ENCODE assay signal across 9 cellular contexts in genomic region chr20:62595491-62595890, GRCh38. TPM values are rescaled to one million over a fixed set of nuclear protein-coding genes. Genes with fewer than 3 reads are reported as not detected.
DNase-seq lines count a peak whose midpoint lies in the region; ATAC-seq and TF ChIP-seq lines count a peak whose summit lies in the region.
"Had no signal": no experiment of that assay in that cellular context is flagged by ENCODE, and none has a peak within 500 bp of the region (broad histone marks: within the 10 kb centered on the region; RNA-seq: fewer than 3 reads in every experiment).

No MANE protein-coding gene starts in this region.

- DNase-seq in T-helper 2 cell treated with Interferon-gamma antibody and Interleukin-4, amounts not matched to agents 5 μg/mL and 100 μg/mL, for 36 hours (ENCODE audit: low spot score): peak; percentile 26
- DNase-seq in T-helper 2 cell: no peak
- DNase-seq in RWPE1 (ENCODE audit: low spot score): peak; percentile 96
- peak; percentile 13 for DNase-seq in fibroblast of the conjunctiva (ENCODE audit: low read depth)
- DNase-seq in prostate gland (ENCODE audit: low spot score): no peak
- DNase-seq in stimulated activated CD4-positive, alpha-beta T cell treated with anti-CD3 and anti-CD28 coated beads, Interleukin-4, amount 100 ng/mL, for 1 hour: no peak
- DNase-seq: retina had no signal

- H3K27me3 ChIP-seq in prostate gland (replicated peaks; ENCODE audit: insufficient read depth): peaks cover 9% of the 10 kb centered on the region

- H3K4me1 ChIP-seq in prostate gland (replicated peaks): no peaks in the 10 kb centered on the region

- ATAC-seq in HG03196 (IDR thresholded peaks at IDR 0.05; ENCODE audit: unreplicated experiment): no peak
- ATAC-seq in HG03439 (IDR thresholded peaks at IDR 0.05; ENCODE audit: unreplicated experiment): no peak

- CTCF ChIA-PET in RWPE1 (lab: Yijun Ruan, JAX): no interaction called here

- H3K36me3 Mint-ChIP-seq in T-helper 2 cell treated with Interferon-gamma antibody and Interleukin-4, amounts not matched to agents 5 μg/mL and 100 μg/mL, for 36 hours (ENCODE audit: low read depth): no peaks in the 10 kb centered on the region

- H3K4me3 Mint-ChIP-seq in T-helper 2 cell treated with Interferon-gamma antibody and Interleukin-4, amounts not matched to agents 5 μg/mL and 100 μg/mL, for 36 hours: no peak overlapping the region

- peak overlapping the region; percentile 55 for H3K27ac ChIP-seq in RWPE1
- H3K27ac ChIP-seq in prostate gland: no peak overlapping the region

- 19% methylated on average over 15 of the region's 15 CpGs for WGBS in prostate gland

- H3K9me3 Mint-ChIP-seq in T-helper 2 cell treated with Interferon-gamma antibody and Interleukin-4, amounts not matched to agents 5 μg/mL and 100 μg/mL, for 36 hours: no peaks in the 10 kb centered on the region

- H3K27me3 Mint-ChIP-seq in T-helper 2 cell treated with Interferon-gamma antibody and Interleukin-4, amounts not matched to agents 5 μg/mL and 100 μg/mL, for 36 hours (ENCODE audit: low read depth): peaks cover 27% of the 10 kb centered on the region

- POLR2A ChIA-PET in RWPE1 (lab: Yijun Ruan, JAX; ENCODE audit: low non-redundant PET): no interaction called here

- H3K36me3 ChIP-seq in prostate gland: no peaks in the 10 kb centered on the region

- intact Hi-C loops in prostate gland (cut with DNase I): no loop called here

- peak; percentile 32 for TF ChIP-seq POLR2A in prostate gland (IDR thresholded peaks at IDR 0.05)

- H3K4me3 ChIP-seq in prostate gland: no peak overlapping the region

- TF ChIP-seq CTCF in RWPE1 (conservative IDR thresholded peaks at IDR 0.05; ENCODE audit: low read depth) (no peak), prostate gland (IDR thresholded peaks at IDR 0.05) (no peak)

- H3K4me1 Mint-ChIP-seq in T-helper 2 cell treated with Interferon-gamma antibody and Interleukin-4, amounts not matched to agents 5 μg/mL and 100 μg/mL, for 36 hours (ENCODE audit: low read depth): peaks cover 25% of the 10 kb centered on the region

- no peak overlapping the region for H3K27ac Mint-ChIP-seq in T-helper 2 cell treated with Interferon-gamma antibody and Interleukin-4, amounts not matched to agents 5 μg/mL and 100 μg/mL, for 36 hours

- H3K9me3 ChIP-seq in prostate gland: no peaks in the 10 kb centered on the region

RNA-seq across cellular contexts. Expression of gene SLCO4A1, which starts 46.8 kb away (rescaled TPM):
- 10 to 100 TPM in 1 of 2 donors, 1 to 10 TPM in 1; 4.5 to 12.3 TPM for total RNA-seq in prostate gland

Comparison
In these comparisons a context has a peak if more than half of its experiments do, and no peak if none do; other contexts are left out.
1. DNase-seq: peak in T-helper 2 cell treated with Interferon-gamma antibody and Interleukin-4, amounts not matched to agents 5 μg/mL and 100 μg/mL, for 36 hours (single experiment), RWPE1 (single experiment) and fibroblast of the conjunctiva (single experiment); none in T-helper 2 cell (0 of 5), prostate gland (single experiment) and stimulated activated CD4-positive, alpha-beta T cell treated with anti-CD3 and anti-CD28 coated beads, Interleukin-4, amount 100 ng/mL, for 1 hour (single experiment).